ENCODE assay signal across 8 cellular contexts in genomic region chr9:97500765-97501176, GRCh38. TPM values are rescaled to one million over a fixed set of nuclear protein-coding genes. Genes with fewer than 3 reads are reported as not detected.
A peak's percentile ranks its signal among the peaks of the same experiment; 100 is the strongest.
DNase-seq lines count a peak whose midpoint lies in the region; ATAC-seq and TF ChIP-seq lines count a peak whose summit lies in the region.

No MANE protein-coding gene starts in this region.

- no peak for TF ChIP-seq EP300 in esophagus muscularis mucosa (IDR thresholded peaks at IDR 0.05)

- intact Hi-C loops in esophagus muscularis mucosa (cut with DNase I), result loop anchor here (5.0 kb wide), 1 partner anchor 62 kb away; no protein-coding TSS in a partner anchor

- H3K27me3 ChIP-seq in GM06990 (replicated peaks; ENCODE audit: control insufficient read depth, insufficient read depth, low read length), result no peaks in the 10 kb centered on the region
- H3K27me3 ChIP-seq in RWPE2 (ENCODE audit: insufficient read depth, poor library complexity, severe bottlenecking), result peaks cover 62% of the 10 kb centered on the region
- H3K27me3 ChIP-seq in esophagus muscularis mucosa, result no peaks in the 10 kb centered on the region

- peak overlapping the region; percentile 58 for H3K4me3 ChIP-seq in GM06990 (replicated peaks; ENCODE audit: low read depth, low read length)
- H3K4me3 ChIP-seq in RWPE2 (ENCODE audit: severe bottlenecking), result peak overlapping the region; percentile 34
- peak overlapping the region; percentile 88 to 98 (median 96) for H3K4me3 ChIP-seq in esophagus muscularis mucosa

- no peak for TF ChIP-seq CTCF in GM06990 (IDR thresholded peaks at IDR 0.05; ENCODE audit: insufficient read depth, low read length, poor library complexity, severe bottlenecking)
- TF ChIP-seq CTCF in RWPE2 (IDR thresholded peaks at IDR 0.05; ENCODE audit: poor library complexity, severe bottlenecking), result no peak
- no peak for TF ChIP-seq CTCF in esophagus muscularis mucosa (IDR thresholded peaks at IDR 0.05)
- TF ChIP-seq CTCF in progenitor cell of endocrine pancreas (IDR thresholded peaks at IDR 0.05; ENCODE audit: unreplicated experiment), result no peak

- no peak for ATAC-seq in RWPE2 (ENCODE audit: low read depth)

- H3K9me3 ChIP-seq in RWPE2 (ENCODE audit: severe bottlenecking) (no peaks in the 10 kb centered on the region), esophagus muscularis mucosa (no peaks in the 10 kb centered on the region)

- no peak overlapping the region for H3K27ac ChIP-seq in RWPE2 (ENCODE audit: poor library complexity, severe bottlenecking)
- H3K27ac ChIP-seq in esophagus muscularis mucosa (replicated peaks in 1 of 4), result peak overlapping the region; percentile 50 to 98 (median 96)

- WGBS in esophagus muscularis mucosa, result 21% methylated on average over 6 of the region's 6 CpGs

- H3K4me3 Mint-ChIP-seq in progenitor cell of endocrine pancreas (ENCODE audit: low read depth), result peak overlapping the region; percentile 82

- H3K4me1 ChIP-seq in RWPE2 (ENCODE audit: insufficient read depth, poor library complexity, severe bottlenecking) (no peaks in the 10 kb centered on the region), esophagus muscularis mucosa (peaks cover 25 to 40% (median 38%) of the 10 kb centered on the region in 4 donors)

- peaks cover 11% of the 10 kb centered on the region for H3K36me3 Mint-ChIP-seq in progenitor cell of endocrine pancreas (ENCODE audit: insufficient read depth)

- H3K36me3 ChIP-seq in GM06990 (ENCODE audit: control insufficient read depth, insufficient read depth, low read length), result peaks cover 1% of the 10 kb centered on the region
- H3K36me3 ChIP-seq in RWPE2 (ENCODE audit: low read depth), result no peaks in the 10 kb centered on the region
- H3K36me3 ChIP-seq in esophagus muscularis mucosa, result peaks cover 0 to 9% (median 2%) of the 10 kb centered on the region in 4 donors

- H3K4me1 Mint-ChIP-seq in progenitor cell of endocrine pancreas (ENCODE audit: low read depth), result peaks cover 31% of the 10 kb centered on the region

- DNase-seq in GM06990 (ENCODE audit: extremely low read depth, insufficient read length) (no peak), RWPE2 (ENCODE audit: low spot score) (no peak), esophagus muscularis mucosa (ENCODE audit: extremely low spot score) (no peak), progenitor cell of endocrine pancreas (ENCODE audit: low spot score, unreplicated experiment) (no peak), NCI-H446 treated with DMSO at 0.1 percent for 48 hours (lab: John Stamatoyannopoulos, UW) (no peak), amygdala (lab: John Stamatoyannopoulos, UW) (no peak)
- no peak for DNase-seq in activated CD4-positive, CD25-positive, alpha-beta regulatory T cell (lab: John Stamatoyannopoulos, UW)
- DNase-seq in effector CD8-positive, alpha-beta T cell (lab: John Stamatoyannopoulos, UW), result no peak

- H3K27ac Mint-ChIP-seq in progenitor cell of endocrine pancreas, result no peak overlapping the region

- TF ChIP-seq POLR2A in esophagus muscularis mucosa (IDR thresholded peaks at IDR 0.05; ENCODE audit: low read depth), result no peak

- H3K9me3 Mint-ChIP-seq in progenitor cell of endocrine pancreas (ENCODE audit: low read depth), result no peaks in the 10 kb centered on the region

- peaks cover 35% of the 10 kb centered on the region for H3K27me3 Mint-ChIP-seq in progenitor cell of endocrine pancreas

RNA-seq across cellular contexts. Expression of gene TMOD1, which starts 0.7 kb away (rescaled TPM):
- 10 to 100 TPM; 68.4 to 97.6 (median 71.6) TPM for total RNA-seq in esophagus muscularis mucosa
- total RNA-seq in progenitor cell of endocrine pancreas, result 10.1 and 10.6 TPM in 2 replicates

Comparison
In these comparisons a context has a peak if more than half of its experiments do, and no peak if none do; other contexts are left out.
1. H3K4me3 ChIP-seq: peak in every context shown above with its lines; median percentile 96 in esophagus muscularis mucosa; 58 in GM06990; 34 in RWPE2.